ENCODE assay signal across 24 cellular contexts in the genomic region with DNA sequence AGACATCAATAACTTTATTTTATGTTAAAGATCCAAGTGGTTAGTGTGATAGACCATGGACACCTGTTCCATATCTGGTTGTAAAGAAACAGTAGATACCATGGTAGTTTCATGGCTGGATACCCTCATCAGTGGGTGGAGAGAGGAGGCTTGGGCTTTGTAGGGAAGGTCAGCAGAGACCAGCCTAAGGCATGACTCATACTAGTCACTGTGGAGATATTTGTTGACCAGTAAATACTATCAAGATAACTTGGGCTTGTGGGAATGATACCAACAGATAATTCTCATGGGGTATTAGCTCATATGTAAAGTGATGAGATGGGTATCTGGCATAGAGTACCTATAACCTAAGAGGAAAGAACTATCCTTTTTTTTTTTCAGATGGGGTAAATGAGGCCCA.
"Had no signal": no experiment of that assay in that cellular context is flagged by ENCODE, and none has a peak within 500 bp of the region (broad histone marks: within the 10 kb centered on the region; RNA-seq: fewer than 3 reads in every experiment).

No MANE protein-coding gene starts in this region.

- H3K9ac ChIP-seq: parathyroid adenoma had no signal

- H3K79me2 ChIP-seq: parathyroid adenoma had no signal

- H3K4me3 ChIP-seq: left ventricle myocardium inferior, lung, psoas muscle, right atrium auricular region, right lobe of liver, smooth muscle cell, tibial nerve, upper lobe of left lung, vagina had no signal

- H3K4me3 Mint-ChIP-seq: memory B cell; naive thymus-derived CD8-positive, alpha-beta T cell; nephron; neural crest cell; stimulated activated memory B cell treated with anti-CD40 and anti-IgM and Interleukin-4, amounts not matched to agents 10 μg/mL and 1 μg/mL and 100 μg/mL, for 72 hours; stimulated activated naive CD8-positive, alpha-beta T cell treated with anti-CD3 and anti-CD28 coated beads, Interleukin-15, amount 100 ng/mL, for 72 hours had no signal

- H2AFZ ChIP-seq: parathyroid adenoma had no signal

- H3K27me3 ChIP-seq: right atrium auricular region, right lobe of liver, tibial nerve, upper lobe of left lung, vagina had no signal

- H3K4me1 Mint-ChIP-seq: memory B cell; naive thymus-derived CD8-positive, alpha-beta T cell; neural crest cell; stimulated activated memory B cell treated with anti-CD40 and anti-IgM and Interleukin-4, amounts not matched to agents 10 μg/mL and 1 μg/mL and 100 μg/mL, for 72 hours; stimulated activated naive CD8-positive, alpha-beta T cell treated with anti-CD3 and anti-CD28 coated beads, Interleukin-15, amount 100 ng/mL, for 72 hours had no signal

- H3K36me3 Mint-ChIP-seq: memory B cell; naive thymus-derived CD8-positive, alpha-beta T cell; stimulated activated memory B cell treated with anti-CD40 and anti-IgM and Interleukin-4, amounts not matched to agents 10 μg/mL and 1 μg/mL and 100 μg/mL, for 72 hours had no signal

- H3K9me3 ChIP-seq: right lobe of liver, vagina had no signal

- H3K27ac ChIP-seq: left ventricle myocardium inferior, parathyroid adenoma, psoas muscle, right atrium auricular region, right lobe of liver, tibial nerve, upper lobe of left lung, vagina had no signal

- H3K36me3 ChIP-seq: left ventricle myocardium inferior, right atrium auricular region, right lobe of liver, tibial nerve, upper lobe of left lung, vagina had no signal

- H3K27ac Mint-ChIP-seq: memory B cell; naive thymus-derived CD8-positive, alpha-beta T cell; nephron; stimulated activated memory B cell treated with anti-CD40 and anti-IgM and Interleukin-4, amounts not matched to agents 10 μg/mL and 1 μg/mL and 100 μg/mL, for 72 hours; stimulated activated naive CD8-positive, alpha-beta T cell treated with anti-CD3 and anti-CD28 coated beads, Interleukin-15, amount 100 ng/mL, for 72 hours had no signal

- H3K27me3 Mint-ChIP-seq: memory B cell; stimulated activated memory B cell treated with anti-CD40 and anti-IgM and Interleukin-4, amounts not matched to agents 10 μg/mL and 1 μg/mL and 100 μg/mL, for 72 hours; stimulated activated naive CD8-positive, alpha-beta T cell treated with anti-CD3 and anti-CD28 coated beads, Interleukin-15, amount 100 ng/mL, for 72 hours had no signal

- H3K4me1 ChIP-seq: left ventricle myocardium inferior, parathyroid adenoma, psoas muscle, right atrium auricular region, right lobe of liver, tibial nerve, upper lobe of left lung, vagina had no signal

- H3K4me2 ChIP-seq: smooth muscle cell had no signal

- DNase-seq: hippocampal formation; left ventricle myocardium inferior; naive thymus-derived CD8-positive, alpha-beta T cell; nucleus accumbens; psoas muscle; right lobe of liver; stimulated activated CD4-positive, alpha-beta T cell treated with anti-CD3 and anti-CD28 coated beads, Interleukin-1b, Interleukin-23, amount 100 ng/mL, for 48 hours; stimulated activated CD4-positive, alpha-beta T cell treated with anti-CD3 and anti-CD28 coated beads, Interleukin-2, amount 100 ng/mL, for 48 hours; stimulated activated CD4-positive, alpha-beta T cell treated with anti-CD3 and anti-CD28 coated beads, Interleukin-4, amount 100 ng/mL, for 4 hours; stimulated activated CD8-positive, alpha-beta memory T cell treated with anti-CD3 and anti-CD28 coated beads, Interleukin-4, amount 100 ng/mL, for 48 hours; stimulated activated naive CD4-positive, alpha-beta T cell treated with Interleukin-2 at 50 U/mL for 16 hours; stimulated activated naive CD8-positive, alpha-beta T cell treated with anti-CD3 and anti-CD28 coated beads, Interleukin-15, amount 100 ng/mL, for 72 hours; substantia nigra; upper lobe of left lung had no signal
